ENCODE assay signal across 9 cellular contexts in genomic region chr5:139438707-139439012, GRCh38. TPM values are rescaled to one million over a fixed set of nuclear protein-coding genes. Genes with fewer than 3 reads are reported as not detected.
DNase-seq lines count a peak whose midpoint lies in the region; ATAC-seq, FAIRE-seq and TF ChIP-seq lines count a peak whose summit lies in the region.
"Had no signal": no experiment of that assay in that cellular context is flagged by ENCODE, and none has a peak within 500 bp of the region (broad histone marks: within the 10 kb centered on the region; RNA-seq: fewer than 3 reads in every experiment).

No MANE protein-coding gene starts in this region.

- H4K20me1 ChIP-seq in K562 (replicated peaks; ENCODE audit: control insufficient read depth, insufficient read depth, low read length), result no peaks in the 10 kb centered on the region

- H3K79me1 ChIP-seq in mesenchymal stem cell (replicated peaks; ENCODE audit: low read length, poor library complexity, severe bottlenecking), result no peaks in the 10 kb centered on the region

- peak overlapping the region; percentile 14 for H3K18ac ChIP-seq in mesenchymal stem cell (ENCODE audit: low read depth in 1 of 2, low read length in 2 of 2)

- in situ Hi-C loops in K562 (cut with MboI), result no loop called here

- H3K4me1 ChIP-seq in heart right ventricle (peaks cover 0 to 16% (median 12%) of the 10 kb centered on the region in 9 donors), K562 (replicated peaks in 1 of 2; ENCODE audit: control insufficient read depth in 2 of 2, insufficient read depth in 2 of 2, low read length in 2 of 2) (peaks cover 11 to 17% of the 10 kb centered on the region in 2 experiments), mesenchymal stem cell (ENCODE audit: control insufficient read depth, insufficient read depth, low read depth, low read length) (peaks cover 18% of the 10 kb centered on the region), urinary bladder (ENCODE audit: insufficient read depth) (no peaks in the 10 kb centered on the region)

- H2BK120ac ChIP-seq in mesenchymal stem cell (ENCODE audit: low read depth, low read length), result no peak overlapping the region

- H3K4me2 ChIP-seq in K562 (ENCODE audit: insufficient read depth, low read length), result peak overlapping the region; percentile 94
- H3K4me2 ChIP-seq in mesenchymal stem cell (ENCODE audit: low read length, poor library complexity, severe bottlenecking), result peak overlapping the region; percentile 64

- H2AFZ ChIP-seq in K562 (ENCODE audit: low read depth, low read length), result peak overlapping the region; percentile 99
- no peak overlapping the region for H2AFZ ChIP-seq in mesenchymal stem cell (ENCODE audit: low read depth, low read length)

- H3K9me3 ChIP-seq in heart right ventricle, result no peaks in the 10 kb centered on the region
- no peaks in the 10 kb centered on the region for H3K9me3 ChIP-seq in K562 (replicated peaks; ENCODE audit: control insufficient read depth, insufficient read depth, low read depth, low read length)
- H3K9me3 ChIP-seq in mesenchymal stem cell (ENCODE audit: control insufficient read depth, low read length), result no peaks in the 10 kb centered on the region

- H2BK5ac ChIP-seq in mesenchymal stem cell (ENCODE audit: low read depth, low read length, poor library complexity, severe bottlenecking), result no peak overlapping the region

- no peak overlapping the region for H4K91ac ChIP-seq in mesenchymal stem cell (ENCODE audit: low read length)

- peak overlapping the region; percentile 42 for H4K8ac ChIP-seq in mesenchymal stem cell (ENCODE audit: low read length)

- H3K4ac ChIP-seq in mesenchymal stem cell (ENCODE audit: low read depth in 1 of 2, low read length in 2 of 2), result no peak overlapping the region

- no peak for TF ChIP-seq CTCF in heart right ventricle (IDR thresholded peaks at IDR 0.05)
- TF ChIP-seq CTCF in K562 (IDR thresholded peaks at IDR 0.05 in 2 of 3, conservative IDR thresholded peaks at IDR 0.05 in 1 of 3; ENCODE audit: insufficient read depth in 2 of 3, low read depth in 1 of 3, low read length in 3 of 3), result no peak

- no peak overlapping the region for H2BK15ac ChIP-seq in mesenchymal stem cell (ENCODE audit: low read depth, poor library complexity, severe bottlenecking)

- no peaks in the 10 kb centered on the region for H3K27me3 ChIP-seq in heart right ventricle
- H3K27me3 ChIP-seq in K562 (ENCODE audit: control insufficient read depth in 2 of 2, insufficient read depth in 2 of 2, low read length in 2 of 2), result no peaks in the 10 kb centered on the region
- H3K27me3 ChIP-seq in mesenchymal stem cell (ENCODE audit: control insufficient read depth in 1 of 2, insufficient read depth in 1 of 2, low read length in 2 of 2), result no peaks in the 10 kb centered on the region

- DNase-seq in heart right ventricle, result no peak
- DNase-seq in cardiac septum (ENCODE audit: low spot score), result no peak
- DNase-seq in K562 (ENCODE audit: extremely low read depth in 1 of 4, low spot score in 3 of 4), result no peak
- DNase-seq in mesenchymal stem cell, result no peak
- no peak for DNase-seq in OCI-M1 (lab: John Stamatoyannopoulos, UW)
- DNase-seq in NCI-H1694 (lab: John Stamatoyannopoulos, UW), result no peak

- H2BK12ac ChIP-seq in mesenchymal stem cell (ENCODE audit: low read length in 2 of 2), result no peak overlapping the region

- peak overlapping the region in 1 of 2 experiments; percentile 36 for H3K14ac ChIP-seq in mesenchymal stem cell (ENCODE audit: low read length in 2 of 2)

- H3K79me2 ChIP-seq in K562 (ENCODE audit: control insufficient read depth, insufficient read depth, low read length), result no peaks in the 10 kb centered on the region

- H3K4me3 ChIP-seq in heart right ventricle, result peak overlapping the region; percentile 47 to 95 (median 78)
- H3K4me3 ChIP-seq in K562, result peak overlapping the region; percentile 80
- H3K4me3 ChIP-seq in mesenchymal stem cell (ENCODE audit: insufficient read depth in 1 of 2, low read depth in 1 of 2, low read length in 2 of 2), result peak overlapping the region; percentile 64 to 96
- peak overlapping the region; percentile 74 for H3K4me3 ChIP-seq in urinary bladder (ENCODE audit: low read depth, low read length)

- WGBS in heart right ventricle, 2 donors, result 26% methylated on average over 8 of the region's 8 CpGs
- WGBS in K562 (ENCODE audit: insufficient coverage, low coverage, missing lambda C conversion rate), result 23% methylated on average over 8 of the region's 8 CpGs
- 41% methylated on average over 8 of the region's 8 CpGs for WGBS in mesenchymal stem cell
- WGBS in urinary bladder, result 26% methylated on average over 8 of the region's 8 CpGs

- H3K36me3 ChIP-seq in heart right ventricle (peaks cover 0 to 38% (median 15%) of the 10 kb centered on the region in 9 donors), K562 (ENCODE audit: control insufficient read depth, insufficient read depth, low read length) (no peaks in the 10 kb centered on the region), mesenchymal stem cell (ENCODE audit: control insufficient read depth in 1 of 2, insufficient read depth in 2 of 2, low read depth in 1 of 2, low read length in 2 of 2) (peaks cover 6 to 15% of the 10 kb centered on the region in 2 experiments), urinary bladder (ENCODE audit: insufficient read depth) (no peaks in the 10 kb centered on the region)

- BruUV-seq in K562 (replicated peaks; lab: Mats Ljungman, UMichigan), result no TSS peak

- intact Hi-C loops in heart right ventricle (cut with DNase I), result loop anchor here in 1 of 10 donors (5.0 kb wide), 1 partner anchor 44 kb away; the partner anchor contains the start of gene STING1
- intact Hi-C loops in cardiac septum (cut with DNase I), result loop anchor here (5.0 kb wide), 1 partner anchor 79 kb away; no protein-coding TSS in a partner anchor
- intact Hi-C loops in K562 (cut with micrococcal nuclease), result loop anchor here (1.0 kb wide), 1 partner anchor 40 kb away; no protein-coding TSS in a partner anchor

- no peaks in the 10 kb centered on the region for H3K9me1 ChIP-seq in K562 (ENCODE audit: control insufficient read depth, insufficient read depth, low read length)

- H3K9ac ChIP-seq in K562 (ENCODE audit: insufficient read depth in 1 of 2, low read depth in 2 of 2, low read length in 2 of 2), result peak overlapping the region; percentile 33 to 67; a peak in 3 of 4 replicates
- peak overlapping the region; percentile 98 for H3K9ac ChIP-seq in mesenchymal stem cell (ENCODE audit: low read length)

- CTCF ChIA-PET in K562 (lab: Yijun Ruan, JAX; ENCODE audit: low intra/inter-chr PET ratio), result interaction anchor here (0.5 to 0.6 kb wide), 2 partner anchors 103 to 110 kb away, joined by 3 read pairs; no protein-coding TSS in a partner anchor

- no peak for ATAC-seq in heart right ventricle
- ATAC-seq in K562, result no peak
- ATAC-seq in GM18498 (IDR thresholded peaks at IDR 0.05; ENCODE audit: unreplicated experiment), result no peak

- TF ChIP-seq EP300 in K562 (IDR thresholded peaks at IDR 0.05; ENCODE audit: low read length), result no peak

- FAIRE-seq in K562 (lab: Jason Lieb, UNC), result peak; percentile 77

- POLR2A ChIA-PET in K562 (lab: Yijun Ruan, JAX), result interaction anchor here (0.7 to 1.3 kb wide), 6 partner anchors 9 to 123 kb away, joined by 3 to 10 read pairs (median 4); no protein-coding TSS in a partner anchor

- H3K27ac ChIP-seq in heart right ventricle, result peak overlapping the region; percentile 85 to 98 (median 92)
- H3K27ac ChIP-seq in K562 (ENCODE audit: extremely low read depth, low read depth, low read length), result peak overlapping the region; percentile 41; the same call in 1 of the 3 replicates
- peak overlapping the region; percentile 4 for H3K27ac ChIP-seq in mesenchymal stem cell (ENCODE audit: low read length, poor library complexity, severe bottlenecking)
- H3K27ac ChIP-seq in urinary bladder (ENCODE audit: low read depth), result no peak overlapping the region

- no peak for TF ChIP-seq POLR2A in K562 (conservative IDR thresholded peaks at IDR 0.05)

- no peak overlapping the region for H3K23ac ChIP-seq in mesenchymal stem cell (ENCODE audit: low read length in 2 of 2)

- TF ChIP-seq RAD21 in K562 (CRISPR knock-in tag; conservative IDR thresholded peaks at IDR 0.05 in 1 of 2, IDR thresholded peaks at IDR 0.05 in 1 of 2), result no peak

- no peak overlapping the region for H2AK5ac ChIP-seq in mesenchymal stem cell (ENCODE audit: low read length, severe bottlenecking)

RNA-seq across cellular contexts. Expression of gene DNAJC18, which starts 0.7 kb away (rescaled TPM):
- total RNA-seq in heart right ventricle (10 to 100 TPM in 9 of 10 donors, 1 to 10 TPM in 1; 9.5 to 21.1 (median 14.1) TPM), cardiac septum (20.3 TPM), K562 (2014; rRNA removed) (1.5 and 2.1 TPM in 2 replicates), K562 (2014; rRNA removed; fragmentation: Illumina TruSeq; extraction: Trizol) (7.3 TPM in 2 replicates), K562 (2015; rRNA removed; fragmentation: Illumina TruSeq; extraction: Trizol) (2.8 and 4.9 TPM in 2 replicates), K562 (2021) (5.0 and 7.5 TPM in 2 replicates), urinary bladder (16.2 TPM)
- polyA plus RNA-seq in heart right ventricle (10 to 100 TPM in 1 of 2 donors, 1 to 10 TPM in 1; 3.4 to 12.7 TPM), K562 (2011; rRNA removed) (5.4 and 8.7 TPM in 2 replicates), K562 (2014; fragmentation: Illumina TruSeq; extraction: Trizol) (8.4 and 8.7 TPM in 2 replicates), K562 (2014; fragmentation: Nextera tagmentation; extraction: Ambion mirVana) (10 to 100 TPM in 1 of 2 experiments, 1 to 10 TPM in 1; 7.7 to 13.3 TPM), K562 (2014; rRNA removed) (6.2 and 10.9 TPM in 2 replicates), urinary bladder (8.6 TPM)
- total RNA-seq in K562 (2011; cell fraction: chromatin; rRNA removed; ENCODE audit: low replicate concordance), result 2.3 and 4.5 TPM in 2 replicates
- total RNA-seq in K562 (2011; cell fraction: nucleolus; rRNA removed), result 0.79 and 1.3 TPM in 2 replicates
- total RNA-seq in K562 (2011; cell fraction: nucleoplasm; rRNA removed), result 3.1 and 3.3 TPM in 2 replicates
- polyA plus RNA-seq in K562 (2011; cell fraction: cytosol; rRNA removed), result 2.0 and 4.2 TPM in 2 replicates
- polyA plus RNA-seq in K562 (2011; cell fraction: nucleus; rRNA removed), result 1.1 and 1.4 TPM in 2 replicates
- 5.5 and 6.8 TPM in 2 replicates for polyA plus RNA-seq in K562 (2012)
- 2.5 and 5.2 TPM in 2 replicates for polyA minus RNA-seq in K562 (2011; rRNA and poly(A)+ RNA removed)
- 1.8 and 2.4 TPM in 2 replicates for polyA minus RNA-seq in K562 (2011; cell fraction: cytosol; rRNA and poly(A)+ RNA removed)
- polyA minus RNA-seq in K562 (2011; cell fraction: nucleus; rRNA and poly(A)+ RNA removed), result 0.40 and 0.89 TPM in 2 replicates
- polyA plus RNA-seq in mesenchymal stem cell (2013, experiment 1 of 2), result 14.4 TPM
- 17.7 TPM for polyA plus RNA-seq in mesenchymal stem cell (2013, experiment 2 of 2)

RNA-seq across cellular contexts. Expression of gene ECSCR, which starts 23.9 kb away (rescaled TPM):
- total RNA-seq in heart right ventricle (10 to 100 TPM; 11.0 to 43.2 (median 17.9) TPM), cardiac septum (20.1 TPM), K562 (2014; rRNA removed) (not detected in 2 replicates), K562 (2014; rRNA removed; fragmentation: Illumina TruSeq; extraction: Trizol) (not detected in 2 replicates), K562 (2015; rRNA removed; fragmentation: Illumina TruSeq; extraction: Trizol) (not detected in 2 replicates), K562 (2021) (not detected in 2 replicates), urinary bladder (23.8 TPM)
- polyA plus RNA-seq in heart right ventricle (10 to 100 TPM; 24.4 to 64.2 TPM), K562 (2011; rRNA removed) (0.07 and 0.10 TPM in 2 replicates), K562 (2014; fragmentation: Illumina TruSeq; extraction: Trizol) (not detected in 2 replicates), K562 (2014; fragmentation: Nextera tagmentation; extraction: Ambion mirVana) (under 1 TPM; 0.13 to 0.25 TPM), K562 (2014; rRNA removed) (not detected in 2 replicates), urinary bladder (51.4 TPM)
- total RNA-seq in K562 (2011; cell fraction: chromatin; rRNA removed; ENCODE audit: low replicate concordance), result not detected in 2 replicates
- not detected in 2 replicates for total RNA-seq in K562 (2011; cell fraction: nucleolus; rRNA removed)
- total RNA-seq in K562 (2011; cell fraction: nucleoplasm; rRNA removed), result not detected in 2 replicates
- 0.16 and 0.22 TPM in 2 replicates for polyA plus RNA-seq in K562 (2011; cell fraction: cytosol; rRNA removed)
- polyA plus RNA-seq in K562 (2011; cell fraction: nucleus; rRNA removed), result 0.26 TPM in 1 of 2 replicates, not detected in the other
- polyA plus RNA-seq in K562 (2012), result 0.12 and 0.19 TPM in 2 replicates
- polyA minus RNA-seq in K562 (2011; rRNA and poly(A)+ RNA removed), result not detected in 2 replicates
- not detected in 2 replicates for polyA minus RNA-seq in K562 (2011; cell fraction: cytosol; rRNA and poly(A)+ RNA removed)
- polyA minus RNA-seq in K562 (2011; cell fraction: nucleus; rRNA and poly(A)+ RNA removed), result not detected in 2 replicates
- 0.30 TPM for polyA plus RNA-seq in mesenchymal stem cell (2013, experiment 1 of 2)
- polyA plus RNA-seq in mesenchymal stem cell (2013, experiment 2 of 2), result 0.49 TPM
- total RNA-seq: NCI-H460 had no signal

RNA-seq across cellular contexts. Expression of gene SMIM33, which starts 32.1 kb away (rescaled TPM):
- total RNA-seq in heart right ventricle (not detected), cardiac septum (not detected), K562 (2014; rRNA removed) (not detected in 2 replicates), K562 (2014; rRNA removed; fragmentation: Illumina TruSeq; extraction: Trizol) (not detected in 2 replicates), K562 (2015; rRNA removed; fragmentation: Illumina TruSeq; extraction: Trizol) (not detected in 2 replicates), K562 (2021) (not detected in 2 replicates), urinary bladder (not detected)
- polyA plus RNA-seq in heart right ventricle (not detected), K562 (2011; rRNA removed) (not detected in 2 replicates), K562 (2014; fragmentation: Illumina TruSeq; extraction: Trizol) (not detected in 2 replicates), K562 (2014; fragmentation: Nextera tagmentation; extraction: Ambion mirVana) (not detected), K562 (2014; rRNA removed) (not detected in 2 replicates), urinary bladder (not detected)
- total RNA-seq in K562 (2011; cell fraction: chromatin; rRNA removed; ENCODE audit: low replicate concordance), result not detected in 2 replicates
- total RNA-seq in K562 (2011; cell fraction: nucleolus; rRNA removed), result not detected in 2 replicates
- total RNA-seq in K562 (2011; cell fraction: nucleoplasm; rRNA removed), result not detected in 2 replicates
- not detected in 2 replicates for polyA plus RNA-seq in K562 (2011; cell fraction: cytosol; rRNA removed)
- polyA plus RNA-seq in K562 (2011; cell fraction: nucleus; rRNA removed), result not detected in 2 replicates
- polyA plus RNA-seq in K562 (2012), result 0.04 TPM in 1 of 2 replicates, not detected in the other
- polyA minus RNA-seq in K562 (2011; rRNA and poly(A)+ RNA removed), result not detected in 2 replicates
- polyA minus RNA-seq in K562 (2011; cell fraction: cytosol; rRNA and poly(A)+ RNA removed), result not detected in 2 replicates
- not detected in 2 replicates for polyA minus RNA-seq in K562 (2011; cell fraction: nucleus; rRNA and poly(A)+ RNA removed)
- polyA plus RNA-seq in mesenchymal stem cell (2013, experiment 1 of 2), result not detected
- polyA plus RNA-seq in mesenchymal stem cell (2013, experiment 2 of 2), result not detected
- total RNA-seq: NCI-H460 had no signal

RNA-seq across cellular contexts. Expression of gene SPATA24, which starts 34.8 kb away (rescaled TPM):
- total RNA-seq in heart right ventricle (10 to 100 TPM; 11.8 to 24.8 (median 16.5) TPM), cardiac septum (12.4 TPM), K562 (2014; rRNA removed) (10.7 and 12.6 TPM in 2 replicates), K562 (2014; rRNA removed; fragmentation: Illumina TruSeq; extraction: Trizol) (9.3 and 9.6 TPM in 2 replicates), K562 (2015; rRNA removed; fragmentation: Illumina TruSeq; extraction: Trizol) (5.8 and 7.2 TPM in 2 replicates), K562 (2021) (6.0 and 8.0 TPM in 2 replicates), urinary bladder (3.0 TPM)
- polyA plus RNA-seq in heart right ventricle (10 to 100 TPM; 14.8 to 37.5 TPM), K562 (2011; rRNA removed) (4.9 and 7.4 TPM in 2 replicates), K562 (2014; fragmentation: Illumina TruSeq; extraction: Trizol) (10.2 and 10.4 TPM in 2 replicates), K562 (2014; fragmentation: Nextera tagmentation; extraction: Ambion mirVana) (1 to 10 TPM; 4.1 to 4.6 TPM), K562 (2014; rRNA removed) (9.9 and 14.4 TPM in 2 replicates), urinary bladder (5.4 TPM)
- 13.3 and 27.5 TPM in 2 replicates for total RNA-seq in K562 (2011; cell fraction: chromatin; rRNA removed; ENCODE audit: low replicate concordance)
- 19.8 and 20.0 TPM in 2 replicates for total RNA-seq in K562 (2011; cell fraction: nucleolus; rRNA removed)
- total RNA-seq in K562 (2011; cell fraction: nucleoplasm; rRNA removed), result 14.7 and 17.5 TPM in 2 replicates
- polyA plus RNA-seq in K562 (2011; cell fraction: cytosol; rRNA removed), result 1.4 and 1.9 TPM in 2 replicates
- 5.4 and 7.1 TPM in 2 replicates for polyA plus RNA-seq in K562 (2011; cell fraction: nucleus; rRNA removed)
- 10.1 and 11.8 TPM in 2 replicates for polyA plus RNA-seq in K562 (2012)
- 4.3 and 5.1 TPM in 2 replicates for polyA minus RNA-seq in K562 (2011; rRNA and poly(A)+ RNA removed)
- polyA minus RNA-seq in K562 (2011; cell fraction: cytosol; rRNA and poly(A)+ RNA removed), result 1.4 TPM in 1 of 2 replicates, not detected in the other
- polyA minus RNA-seq in K562 (2011; cell fraction: nucleus; rRNA and poly(A)+ RNA removed), result 2.8 and 4.1 TPM in 2 replicates
- 7.3 TPM for polyA plus RNA-seq in mesenchymal stem cell (2013, experiment 1 of 2)
- 6.5 TPM for polyA plus RNA-seq in mesenchymal stem cell (2013, experiment 2 of 2)

RNA-seq across cellular contexts. Expression of gene PROB1, which starts 43.8 kb away (rescaled TPM):
- 10 to 100 TPM; 26.3 to 64.8 (median 37.3) TPM for total RNA-seq in heart right ventricle
- polyA plus RNA-seq in heart right ventricle, result 10 to 100 TPM; 12.2 to 28.5 TPM
- 34.7 TPM for total RNA-seq in cardiac septum
- total RNA-seq in K562 (2011; cell fraction: chromatin; rRNA removed; ENCODE audit: low replicate concordance), result 1.1 and 4.1 TPM in 2 replicates
- total RNA-seq in K562 (2011; cell fraction: nucleolus; rRNA removed), result 3.4 and 4.3 TPM in 2 replicates
- total RNA-seq in K562 (2011; cell fraction: nucleoplasm; rRNA removed), result 2.1 and 2.2 TPM in 2 replicates
- total RNA-seq in K562 (2014; rRNA removed), result 1.1 and 1.2 TPM in 2 replicates
- 0.33 and 0.35 TPM in 2 replicates for total RNA-seq in K562 (2014; rRNA removed; fragmentation: Illumina TruSeq; extraction: Trizol)
- total RNA-seq in K562 (2015; rRNA removed; fragmentation: Illumina TruSeq; extraction: Trizol), result 0.58 and 0.75 TPM in 2 replicates
- total RNA-seq in K562 (2021), result 1.6 and 1.8 TPM in 2 replicates
- 0.45 and 0.47 TPM in 2 replicates for polyA plus RNA-seq in K562 (2011; rRNA removed)
- polyA plus RNA-seq in K562 (2011; cell fraction: cytosol; rRNA removed), result 0.47 and 1.6 TPM in 2 replicates
- 1.3 and 2.6 TPM in 2 replicates for polyA plus RNA-seq in K562 (2011; cell fraction: nucleus; rRNA removed)
- polyA plus RNA-seq in K562 (2012), result 0.85 and 3.5 TPM in 2 replicates
- 0.42 and 0.57 TPM in 2 replicates for polyA plus RNA-seq in K562 (2014; fragmentation: Illumina TruSeq; extraction: Trizol)
- polyA plus RNA-seq in K562 (2014; fragmentation: Nextera tagmentation; extraction: Ambion mirVana), result under 1 TPM; 0.01 TPM
- polyA plus RNA-seq in K562 (2014; rRNA removed), result 1.2 and 1.5 TPM in 2 replicates
- polyA minus RNA-seq in K562 (2011; rRNA and poly(A)+ RNA removed), result 0.27 and 0.60 TPM in 2 replicates
- 0.76 TPM in 1 of 2 replicates, not detected in the other for polyA minus RNA-seq in K562 (2011; cell fraction: cytosol; rRNA and poly(A)+ RNA removed)
- polyA minus RNA-seq in K562 (2011; cell fraction: nucleus; rRNA and poly(A)+ RNA removed), result 0.67 and 0.94 TPM in 2 replicates
- 0.76 TPM for polyA plus RNA-seq in mesenchymal stem cell (2013, experiment 1 of 2)
- polyA plus RNA-seq in mesenchymal stem cell (2013, experiment 2 of 2), result 0.82 TPM
- 1.4 TPM for total RNA-seq in urinary bladder
- polyA plus RNA-seq in urinary bladder, result 3.1 TPM

Comparison
In these comparisons a context has a peak if more than half of its experiments do, and no peak if none do; other contexts are left out.
1. RNA of gene ECSCR, which starts 23.9 kb away (total RNA-seq): 23.8 TPM in urinary bladder (single experiment), 20.1 TPM in cardiac septum (single experiment) and 11.0 to 43.2 TPM in heart right ventricle; not detected in K562; every median in the first group is over 4 times any median in the second.
2. Peak in every context shown above with its lines, with median percentiles within 50 percentile points of each other: H3K4me3 ChIP-seq.